ENCODE assay signal across 4 cellular contexts in genomic region chr1:173859547-173859946, GRCh38. TPM values are rescaled to one million over a fixed set of nuclear protein-coding genes. Genes with fewer than 3 reads are reported as not detected.
"Had no signal": no experiment of that assay in that cellular context is flagged by ENCODE, and none has a peak within 500 bp of the region (broad histone marks: within the 10 kb centered on the region; RNA-seq: fewer than 3 reads in every experiment).

No MANE protein-coding gene starts in this region.

RNA-seq across cellular contexts. Expression of gene SERPINC1, which starts 57.6 kb away (rescaled TPM):
- total RNA-seq: GM23338, H4, HT-29, IMR-90 had no signal
- polyA plus RNA-seq: GM23338, IMR-90 had no signal
